8 cellular contexts compared by ENCODE assay signal in the genomic region with DNA sequence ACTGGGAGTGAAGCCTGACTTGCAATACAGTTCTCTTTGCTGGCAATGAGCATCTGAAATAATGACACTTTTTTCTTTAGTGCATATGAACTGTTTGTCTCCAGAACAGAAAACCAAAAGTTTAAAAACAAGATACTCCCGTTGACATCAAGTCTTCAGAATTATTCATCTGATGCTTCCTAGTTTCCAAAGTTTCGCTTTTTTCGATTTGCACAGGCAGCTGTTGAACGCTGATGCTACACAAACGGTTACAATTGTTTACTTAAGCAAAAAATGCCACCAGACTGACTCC. TPM values are rescaled to one million over a fixed set of nuclear protein-coding genes. Genes with fewer than 3 reads are reported as not detected.
DNase-seq lines count a peak whose midpoint lies in the region; ATAC-seq and TF ChIP-seq lines count a peak whose summit lies in the region.

No MANE protein-coding gene starts in this region.

- H3K27me3 Mint-ChIP-seq in activated CD8-positive, alpha-beta T cell treated with anti-CD3 and anti-CD28 coated beads for 36 hours, result no peaks in the 10 kb centered on the region

- H3K36me3 Mint-ChIP-seq in activated CD8-positive, alpha-beta T cell treated with anti-CD3 and anti-CD28 coated beads for 36 hours (ENCODE audit: low read depth), result peaks cover 24% of the 10 kb centered on the region

- no peak overlapping the region for H3K27ac ChIP-seq in iPS DF 6.9 (ENCODE audit: low read length)
- peak overlapping the region; percentile 88 for H3K27ac ChIP-seq in skeletal muscle tissue (ENCODE audit: low read depth, low read length)

- DNase-seq in HCEC 1CT, result peak; percentile 75
- no peak for DNase-seq in activated CD8-positive, alpha-beta T cell treated with anti-CD3 and anti-CD28 coated beads for 36 hours
- no peak for DNase-seq in iPS DF 6.9 (ENCODE audit: low read depth, low spot score)
- no peak for DNase-seq in DMS114 treated with DMSO at 0.1 percent for 48 hours (lab: John Stamatoyannopoulos, UW; ENCODE audit: unreplicated experiment)

- WGBS in iPS DF 6.9 (ENCODE audit: insufficient coverage, insufficient read length), result no CpG with 5 or more reads among the region's 5 CpGs

- H3K36me3 ChIP-seq in iPS DF 6.9 (ENCODE audit: control insufficient read depth, insufficient read depth, low read length) (no peaks in the 10 kb centered on the region), skeletal muscle tissue (ENCODE audit: control insufficient read depth in 3 of 3, insufficient read depth in 3 of 3, low read length in 3 of 3) (peaks cover 0 to 7% (median 4%) of the 10 kb centered on the region in 3 donors)

- peak overlapping the region; percentile 95 for H3K27ac Mint-ChIP-seq in activated CD8-positive, alpha-beta T cell treated with anti-CD3 and anti-CD28 coated beads for 36 hours

- POLR2A ChIA-PET in activated CD8-positive, alpha-beta T cell treated with anti-CD3 and anti-CD28 coated beads for 36 hours (lab: Charles Lee), result interaction anchor here (2.5 kb wide), 1 partner anchor 28 kb away, joined by 6 read pairs; no protein-coding TSS in a partner anchor

- H3K4me1 ChIP-seq in iPS DF 6.9 (ENCODE audit: control insufficient read depth, insufficient read depth, low read length) (peaks cover 1% of the 10 kb centered on the region; the same call in 1 of the 2 replicates), skeletal muscle tissue (ENCODE audit: control insufficient read depth in 3 of 3, insufficient read depth in 3 of 3, low read length in 3 of 3) (peaks cover 11 to 21% (median 11%) of the 10 kb centered on the region in 3 donors)

- H3K9me3 Mint-ChIP-seq in activated CD8-positive, alpha-beta T cell treated with anti-CD3 and anti-CD28 coated beads for 36 hours, result no peaks in the 10 kb centered on the region

- peak overlapping the region; percentile 90 for H3K4me3 Mint-ChIP-seq in activated CD8-positive, alpha-beta T cell treated with anti-CD3 and anti-CD28 coated beads for 36 hours

- H3K9me3 ChIP-seq in iPS DF 6.9 (ENCODE audit: control insufficient read depth, insufficient read depth, low read length) (no peaks in the 10 kb centered on the region), skeletal muscle tissue (ENCODE audit: control insufficient read depth in 3 of 3, low read length in 3 of 3) (no peaks in the 10 kb centered on the region)

- CTCF ChIA-PET in activated CD8-positive, alpha-beta T cell treated with anti-CD3 and anti-CD28 coated beads for 36 hours (lab: Charles Lee), result interaction anchor here (1.9 to 10.4 kb wide), 3 partner anchors 28 to 150 kb away, joined by 8 to 204 read pairs (median 11); a partner anchor contains a TSS

- no peak for TF ChIP-seq CTCF in activated CD8-positive, alpha-beta T cell treated with anti-CD3 and anti-CD28 coated beads for 36 hours (IDR thresholded peaks at IDR 0.05)

- peaks cover 38% of the 10 kb centered on the region for H3K4me1 Mint-ChIP-seq in activated CD8-positive, alpha-beta T cell treated with anti-CD3 and anti-CD28 coated beads for 36 hours (ENCODE audit: low read depth)

- intact Hi-C loops in activated CD8-positive, alpha-beta T cell treated with anti-CD3 and anti-CD28 coated beads for 36 hours (cut with micrococcal nuclease), result loop anchor here (5.0 kb wide), 1 partner anchor 106 kb away; a partner anchor contains a TSS

- H3K9ac ChIP-seq in skeletal muscle tissue (ENCODE audit: low read depth in 1 of 3, low read length in 3 of 3), result peak overlapping the region; percentile 75 to 92 (median 91)

- peak overlapping the region; percentile 71; the same call in 1 of the 2 replicates for H3K4me3 ChIP-seq in iPS DF 6.9 (ENCODE audit: low read length)
- H3K4me3 ChIP-seq in skeletal muscle tissue (ENCODE audit: low read length in 3 of 3), result peak overlapping the region; percentile 70 to 94 (median 92)

- ATAC-seq in activated CD8-positive, alpha-beta T cell treated with anti-CD3 and anti-CD28 coated beads for 36 hours, result no peak
- ATAC-seq in HG02763 (IDR thresholded peaks at IDR 0.05; ENCODE audit: unreplicated experiment), result no peak
- no peak for ATAC-seq in GM18517 (IDR thresholded peaks at IDR 0.05; ENCODE audit: unreplicated experiment)
- no peak for ATAC-seq in HG03280 (IDR thresholded peaks at IDR 0.05; ENCODE audit: unreplicated experiment)

- H3K27me3 ChIP-seq in iPS DF 6.9 (ENCODE audit: control insufficient read depth, insufficient read depth, low read length), result no peaks in the 10 kb centered on the region
- H3K27me3 ChIP-seq in skeletal muscle tissue (ENCODE audit: control insufficient read depth in 3 of 3, insufficient read depth in 3 of 3, low read length in 3 of 3), result no peaks in the 10 kb centered on the region

RNA-seq across cellular contexts. Expression of a gene that starts 0.6 kb away (rescaled TPM):
- 10 to 100 TPM; 29.8 to 32.9 TPM for total RNA-seq in activated CD8-positive, alpha-beta T cell treated with anti-CD3 and anti-CD28 coated beads for 36 hours
- 56.9 TPM for total RNA-seq in skeletal muscle tissue

RNA-seq across cellular contexts. Expression of a gene that starts 29.1 kb away (rescaled TPM):
- total RNA-seq in activated CD8-positive, alpha-beta T cell treated with anti-CD3 and anti-CD28 coated beads for 36 hours, result 100 to 1,000 TPM; 102 to 108 TPM
- total RNA-seq in skeletal muscle tissue, result 1.6 TPM

Comparison
In these comparisons a context has a peak if more than half of its experiments do, and no peak if none do; other contexts are left out.
1. RNA of a gene that starts 29.1 kb away (total RNA-seq): 102 to 108 TPM in activated CD8-positive, alpha-beta T cell treated with anti-CD3 and anti-CD28 coated beads for 36 hours; 1.6 TPM in skeletal muscle tissue (single experiment); every median in the first group is over 10 times any median in the second.